In genomic region chrX:151680805-151681204, GRCh38 we compare ENCODE assay signal across 8 cellular contexts. TPM values are rescaled to one million over a fixed set of nuclear protein-coding genes. Genes with fewer than 3 reads are reported as not detected.
DNase-seq lines count a peak whose midpoint lies in the region; ATAC-seq and TF ChIP-seq lines count a peak whose summit lies in the region.

No MANE protein-coding gene starts in this region.

- peak; percentile 89 for ATAC-seq in HG02852 (IDR thresholded peaks at IDR 0.05; ENCODE audit: unreplicated experiment)

- TF ChIP-seq EP300 in sigmoid colon (IDR thresholded peaks at IDR 0.05) = no peak

- no peak overlapping the region for H3K4me3 ChIP-seq in fibroblast of villous mesenchyme (ENCODE audit: low read depth, low read length)
- H3K4me3 ChIP-seq in sigmoid colon = no peak overlapping the region

- 39 to 49% methylated on average over 4 of the region's 4 CpGs for WGBS in sigmoid colon, 2 donors

- DNase-seq in activated gamma-delta T cell treated with Interleukin-2 at 50 U/mL for 16 hours = peak; percentile 41
- DNase-seq in activated gamma-delta T cell (lab: John Stamatoyannopoulos, UW) = no peak
- DNase-seq in NCI-H774 (lab: John Stamatoyannopoulos, UW) = peak; percentile 26
- peak; percentile 48 for DNase-seq in activated T-cell treated with anti-CD3 and anti-CD28 coated beads for 24 hours (ENCODE audit: low read depth)
- peak; percentile 20 for DNase-seq in fibroblast of villous mesenchyme (ENCODE audit: low read depth)
- no peak for DNase-seq in sigmoid colon
- no peak for DNase-seq in DMS79 treated with DMSO at 0.1 percent for 48 hours (lab: John Stamatoyannopoulos, UW)

- peaks cover 0 to 4% (median 0%) of the 10 kb centered on the region in 3 donors for H3K27me3 ChIP-seq in sigmoid colon

- H3K4me1 ChIP-seq in sigmoid colon = no peaks in the 10 kb centered on the region

- peak; percentile 53 for TF ChIP-seq CTCF in fibroblast of villous mesenchyme (IDR thresholded peaks at IDR 0.05; ENCODE audit: insufficient read depth, low read depth, low read length)
- TF ChIP-seq CTCF in sigmoid colon (IDR thresholded peaks at IDR 0.05) = peak; percentile 30 to 54 (median 44)

- H3K36me3 ChIP-seq in sigmoid colon = no peaks in the 10 kb centered on the region

- no peak overlapping the region for H3K27ac ChIP-seq in sigmoid colon

- intact Hi-C loops in sigmoid colon (cut with DNase I) = loop anchor here (1.0 kb wide), 1 partner anchor 530 kb away; no protein-coding TSS in a partner anchor

- TF ChIP-seq POLR2A in sigmoid colon (IDR thresholded peaks at IDR 0.05) = no peak

- H3K9me3 ChIP-seq in sigmoid colon = no peaks in the 10 kb centered on the region

RNA-seq across cellular contexts. Expression of gene PRRG3, which starts 14.5 kb away (rescaled TPM):
- total RNA-seq in fibroblast of villous mesenchyme = not detected in 2 replicates
- 1 to 10 TPM in 3 of 4 donors, under 1 TPM in 1; 0.71 to 5.8 (median 2.2) TPM for total RNA-seq in sigmoid colon
- 1 to 10 TPM in 1 of 3 donors, under 1 TPM in 1, not detected in 1; 0.34 to 1.8 TPM for polyA plus RNA-seq in sigmoid colon

RNA-seq across cellular contexts. Expression of gene FATE1, which starts 35.0 kb away (rescaled TPM):
- total RNA-seq in fibroblast of villous mesenchyme (not detected in 2 replicates), sigmoid colon (not detected)
- polyA plus RNA-seq in sigmoid colon = under 1 TPM in 1 of 3 donors, not detected in 2; 0.06 TPM

RNA-seq across cellular contexts. Expression of gene CNGA2, which starts 53.7 kb away (rescaled TPM):
- total RNA-seq in fibroblast of villous mesenchyme (not detected in 2 replicates), sigmoid colon (not detected)
- under 1 TPM in 1 of 3 donors, not detected in 2; under 0.01 TPM for polyA plus RNA-seq in sigmoid colon

Comparison
In these comparisons a context has a peak if more than half of its experiments do, and no peak if none do; other contexts are left out.
1. DNase-seq: peak in activated gamma-delta T cell treated with Interleukin-2 at 50 U/mL for 16 hours (single experiment), NCI-H774 (single experiment), activated T-cell treated with anti-CD3 and anti-CD28 coated beads for 24 hours (single experiment) and fibroblast of villous mesenchyme (single experiment); none in activated gamma-delta T cell (single experiment), sigmoid colon (single experiment) and DMS79 treated with DMSO at 0.1 percent for 48 hours (single experiment).